8 cellular contexts compared by ENCODE assay signal in genomic region chr2:46876741-46877384, GRCh38.
A peak's percentile ranks its signal among the peaks of the same experiment; 100 is the strongest.
DNase-seq lines count a peak whose midpoint lies in the region; ATAC-seq, FAIRE-seq and TF ChIP-seq lines count a peak whose summit lies in the region.

No MANE protein-coding gene starts in this region.

- FAIRE-seq in HTR-8/SVneo (lab: Jason Lieb, UNC) (peak; percentile 23), GM19239 (lab: Jason Lieb, UNC) (no peak)

- no peaks in the 10 kb centered on the region for H3K9me3 Mint-ChIP-seq in nephron

- ATAC-seq in GM19324 (IDR thresholded peaks at IDR 0.05; ENCODE audit: low FRiP score, unreplicated experiment) (no peak), GM21367 (IDR thresholded peaks at IDR 0.05; ENCODE audit: unreplicated experiment) (no peak)

- no peaks in the 10 kb centered on the region for H3K36me3 Mint-ChIP-seq in nephron (ENCODE audit: low read depth)

- no peak overlapping the region for H3K27ac Mint-ChIP-seq in nephron

- H3K4me1 Mint-ChIP-seq in nephron: peaks cover 42% of the 10 kb centered on the region

- H3K27me3 Mint-ChIP-seq in nephron (ENCODE audit: low read depth): peaks cover under 1% of the 10 kb centered on the region

- DNase-seq in COR-L47 (lab: John Stamatoyannopoulos, UW) (peak; percentile 68), HTR-8/SVneo (ENCODE audit: insufficient read length, low spot score) (peak; percentile 76), RPMI8226 (peak; percentile 77), erythroblast (lab: John Stamatoyannopoulos, UW) (peak; percentile 33 to 34), GM19239 (ENCODE audit: insufficient read length, low spot score) (no peak)

- peak; percentile 47 to 56 (median 52) for TF ChIP-seq CTCF in nephron (IDR thresholded peaks at IDR 0.05; ENCODE audit: unreplicated experiment in 3 of 3)

- no peak overlapping the region for H3K4me3 Mint-ChIP-seq in nephron

- no peak for TF ChIP-seq POLR2A in erythroblast (IDR thresholded peaks at IDR 0.05; ENCODE audit: low read length)
